19 cellular contexts compared by ENCODE assay signal in genomic region chr7:16702433-16702832, GRCh38. TPM values are rescaled to one million over a fixed set of nuclear protein-coding genes. Genes with fewer than 3 reads are reported as not detected.
DNase-seq lines count a peak whose midpoint lies in the region; ATAC-seq, FAIRE-seq and TF ChIP-seq lines count a peak whose summit lies in the region.
"Had no signal": no experiment of that assay in that cellular context is flagged by ENCODE, and none has a peak within 500 bp of the region (broad histone marks: within the 10 kb centered on the region; RNA-seq: fewer than 3 reads in every experiment).

No MANE protein-coding gene starts in this region.

- H3K9me3 ChIP-seq in A673 (ENCODE audit: low read depth, low read length, poor library complexity, severe bottlenecking) (no peaks in the 10 kb centered on the region), WERI-Rb-1 (ENCODE audit: severe bottlenecking) (no peaks in the 10 kb centered on the region), kidney (ENCODE audit: control insufficient read depth in 1 of 2, low read length in 2 of 2) (no peaks in the 10 kb centered on the region)
- H3K9me3 ChIP-seq: psoas muscle, tibial nerve had no signal

- BruUV-seq in A673 (replicated peaks; lab: Mats Ljungman, UMichigan): no TSS peak

- intact Hi-C loops in A673 (cut with micrococcal nuclease; ENCODE audit: unreplicated experiment) (no loop called here), kidney (cut with DNase I) (no loop called here)

- H3K4me1 ChIP-seq in A673 (ENCODE audit: insufficient read depth, low read length, poor library complexity, severe bottlenecking) (peaks cover 35% of the 10 kb centered on the region), kidney (ENCODE audit: control insufficient read depth in 1 of 2, insufficient read depth in 1 of 2, low read depth in 1 of 2, low read length in 2 of 2) (no peaks in the 10 kb centered on the region)
- H3K4me1 ChIP-seq: psoas muscle had no signal

- H3K27ac ChIP-seq in A673 (ENCODE audit: low read depth, low read length, poor library complexity, severe bottlenecking) (peak overlapping the region; percentile 54), WERI-Rb-1 (no peak overlapping the region), kidney (ENCODE audit: low read depth in 2 of 2, low read length in 2 of 2) (no peak overlapping the region)
- H3K27ac ChIP-seq: psoas muscle, tibial nerve had no signal

- FAIRE-seq in kidney (lab: Jason Lieb, UNC): no peak
- FAIRE-seq: GM12892 had no signal

- no peak for DNase-seq in A673 (ENCODE audit: low spot score)
- no peak for DNase-seq in WERI-Rb-1
- DNase-seq in kidney epithelial cell (ENCODE audit: low read depth): no peak
- no peak for DNase-seq in cortex of kidney (lab: John Stamatoyannopoulos, UW)
- no peak for DNase-seq in activated T-cell treated with anti-CD3 and anti-CD28 coated beads for 4 hours
- DNase-seq in kidney: no peak
- DNase-seq: activated CD4-positive, alpha-beta T cell treated with anti-CD3 and anti-CD28 coated beads, Interleukin-2, amount 10 ng/mL, durations not matched to agents 7 days and 5 days; CD8-positive, alpha-beta memory T cell; kidney glomerular epithelial cell; NCI-H1092 treated with DMSO at 0.1 percent for 48 hours; NCI-H2029 treated with DMSO at 0.1 percent for 48 hours; psoas muscle; stimulated activated CD4-positive, alpha-beta T cell treated with anti-CD3 and anti-CD28 coated beads, Interleukin-4, amount 100 ng/mL, for 24 hours; T-cell had no signal

- no peak for ATAC-seq in GM18505 (IDR thresholded peaks at IDR 0.05; ENCODE audit: unreplicated experiment)
- ATAC-seq: psoas muscle, T-cell had no signal

- peak; percentile 44; the same call in 1 of the 2 replicates for TF ChIP-seq CTCF in A673 (conservative IDR thresholded peaks at IDR 0.05; ENCODE audit: low read depth, low read length)
- peak; percentile 45 for TF ChIP-seq CTCF in LNCAP (IDR thresholded peaks at IDR 0.05)
- TF ChIP-seq CTCF in WERI-Rb-1 (IDR thresholded peaks at IDR 0.05; ENCODE audit: low read depth, low read length): peak; percentile 15; the same call in 1 of the 2 replicates
- peak; percentile 16 for TF ChIP-seq CTCF in kidney epithelial cell (IDR thresholded peaks at IDR 0.05; ENCODE audit: insufficient read depth, low read length, poor library complexity, severe bottlenecking)
- no peak for TF ChIP-seq CTCF in kidney (IDR thresholded peaks at IDR 0.05; ENCODE audit: borderline replicate concordance, extremely low read depth, insufficient read depth)

- TF ChIP-seq POLR2A in GM18505 (IDR thresholded peaks at IDR 0.05; ENCODE audit: borderline replicate concordance, extremely low read depth, insufficient read depth, insufficient read length): no peak

- H3K4me3 ChIP-seq in A673 (ENCODE audit: low read depth, low read length, poor library complexity, severe bottlenecking) (no peak overlapping the region), WERI-Rb-1 (ENCODE audit: low read depth, low read length) (no peak overlapping the region), kidney epithelial cell (ENCODE audit: low read depth, low read length) (no peak overlapping the region), kidney (ENCODE audit: low read length in 2 of 2) (no peak overlapping the region)
- H3K4me3 ChIP-seq: psoas muscle, smooth muscle cell, tibial nerve had no signal

- H3K36me3 ChIP-seq in A673 (ENCODE audit: insufficient read depth, low read length, poor library complexity, severe bottlenecking) (peaks cover 72% of the 10 kb centered on the region), WERI-Rb-1 (peaks cover 64% of the 10 kb centered on the region), kidney epithelial cell (ENCODE audit: control insufficient read depth, insufficient read depth, low read length) (no peaks in the 10 kb centered on the region), kidney (ENCODE audit: control insufficient read depth in 1 of 2, insufficient read depth in 2 of 2, low read length in 2 of 2) (peaks cover 5 to 8% of the 10 kb centered on the region in 2 donors)

- CTCF ChIA-PET in A673 (lab: Charles Lee): no interaction called here

- H3K9ac ChIP-seq in kidney (ENCODE audit: low read length in 2 of 2): no peak overlapping the region

- POLR2A ChIA-PET in A673 (lab: Charles Lee; ENCODE audit: low non-redundant PET): interaction anchor here (0.6 kb wide), 1 partner anchor 36 kb away, joined by 3 read pairs; no protein-coding TSS in a partner anchor

- no peaks in the 10 kb centered on the region for H3K27me3 ChIP-seq in A673 (replicated peaks; ENCODE audit: insufficient read depth, low read depth, low read length, poor library complexity)
- H3K27me3 ChIP-seq in WERI-Rb-1 (ENCODE audit: insufficient read depth, low read depth, severe bottlenecking): no peaks in the 10 kb centered on the region
- H3K27me3 ChIP-seq in kidney epithelial cell (ENCODE audit: control insufficient read depth, insufficient read depth, low read length): no peaks in the 10 kb centered on the region
- H3K27me3 ChIP-seq: tibial nerve had no signal

RNA-seq across cellular contexts. Expression of gene TSPAN13, which starts 51.1 kb away (rescaled TPM):
- total RNA-seq in A673 (2021): 157 and 159 TPM in 2 replicates
- 15.5 and 16.7 TPM in 2 replicates for total RNA-seq in kidney epithelial cell
- 23.8 TPM for total RNA-seq in kidney
- polyA plus RNA-seq in kidney (ENCODE audit: insufficient read depth, low read depth, low replicate concordance): 10.2 TPM
- polyA plus RNA-seq: CD8-positive, alpha-beta memory T cell had no signal

RNA-seq across cellular contexts. Expression of gene BZW2, which starts 56.5 kb away (rescaled TPM):
- total RNA-seq in A673 (2021) (173 and 175 TPM in 2 replicates), kidney epithelial cell (61.2 and 62.2 TPM in 2 replicates), kidney (49.1 TPM)
- polyA plus RNA-seq in kidney (ENCODE audit: insufficient read depth, low read depth, low replicate concordance): 24.8 TPM

RNA-seq across cellular contexts. Expression of gene ANKMY2, which starts 56.9 kb away (rescaled TPM):
- total RNA-seq in A673 (2021) (24.3 and 30.5 TPM in 2 replicates), kidney epithelial cell (9.9 and 10.9 TPM in 2 replicates), kidney (21.9 TPM)
- 19.3 TPM for polyA plus RNA-seq in kidney (ENCODE audit: insufficient read depth, low read depth, low replicate concordance)
